In the genomic region with DNA sequence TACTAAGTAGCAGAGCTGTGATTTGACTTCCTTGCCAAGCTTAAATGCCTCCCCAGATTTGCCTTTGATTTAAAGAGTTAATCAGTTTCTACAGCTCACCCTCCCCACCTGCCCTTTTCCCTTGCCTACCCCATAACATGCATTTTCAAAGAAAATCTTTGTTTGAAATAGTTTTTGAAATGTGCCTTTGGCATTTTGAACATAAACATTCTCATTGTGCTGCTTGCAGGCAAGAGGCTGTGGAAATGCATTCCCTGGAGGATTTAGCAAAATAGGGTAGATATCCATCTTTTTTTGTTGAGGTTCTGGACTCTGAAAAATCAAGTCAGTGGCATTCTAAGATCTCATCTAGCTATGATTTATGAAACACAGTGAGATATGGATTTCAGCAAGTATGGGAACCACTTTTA, we compare ENCODE assay signal across 12 cellular contexts. TPM values are rescaled to one million over a fixed set of nuclear protein-coding genes. Genes with fewer than 3 reads are reported as not detected.
DNase-seq lines count a peak whose midpoint lies in the region; ATAC-seq and TF ChIP-seq lines count a peak whose summit lies in the region.
"Had no signal": no experiment of that assay in that cellular context is flagged by ENCODE, and none has a peak within 500 bp of the region (broad histone marks: within the 10 kb centered on the region; RNA-seq: fewer than 3 reads in every experiment).

No MANE protein-coding gene starts in this region.

- intact Hi-C loops in CD4-positive, alpha-beta memory T cell (cut with micrococcal nuclease): no loop called here
- intact Hi-C loops in Panc1 (cut with micrococcal nuclease; ENCODE audit: unreplicated experiment): no loop called here
- intact Hi-C loops in thyroid gland (cut with DNase I): no loop called here

- H3K4me3 Mint-ChIP-seq in CD4-positive, alpha-beta memory T cell: peak overlapping the region in 3 of 8 donors; percentile 9 to 32 (median 30)
- H3K4me3 Mint-ChIP-seq in endothelial cell (ENCODE audit: unreplicated experiment): no peak overlapping the region
- H3K4me3 Mint-ChIP-seq: activated naive CD8-positive, alpha-beta T cell treated with anti-CD3 and anti-CD28 coated beads for 36 hours had no signal

- H3K4me1 ChIP-seq in CD4-positive, alpha-beta memory T cell (ENCODE audit: insufficient read depth, low read length): peaks cover 74% of the 10 kb centered on the region
- H3K4me1 ChIP-seq in Panc1 (ENCODE audit: control insufficient read depth, insufficient read depth, low read length) (peaks cover 55% of the 10 kb centered on the region), thyroid gland (peaks cover 11 to 14% of the 10 kb centered on the region in 2 donors)

- BruUV-seq in Panc1 (replicated peaks; lab: Mats Ljungman, UMichigan): no TSS peak

- ATAC-seq in Panc1 (no peak), omental fat pad (ENCODE audit: low FRiP score) (peak; percentile 21), GM19035 (IDR thresholded peaks at IDR 0.05; ENCODE audit: unreplicated experiment) (no peak), GM18517 (IDR thresholded peaks at IDR 0.05; ENCODE audit: unreplicated experiment) (no peak), HG02970 (IDR thresholded peaks at IDR 0.05; ENCODE audit: low FRiP score, unreplicated experiment) (no peak)

- H3K4me3 ChIP-seq in CD4-positive, alpha-beta memory T cell (ENCODE audit: low read length in 2 of 2): no peak overlapping the region
- H3K4me3 ChIP-seq in Panc1 (ENCODE audit: low read depth in 2 of 2, low read length in 2 of 2) (no peak overlapping the region), thyroid gland (replicated peaks in 1 of 3) (no peak overlapping the region)
- H3K4me3 ChIP-seq: uterus had no signal

- CTCF ChIA-PET in CD4-positive, alpha-beta memory T cell (lab: Charles Lee; ENCODE audit: partially characterized antibody): interaction anchor here (0.5 to 1.2 kb wide), 4 partner anchors 30 to 417 kb away, joined by 3 read pairs; no protein-coding TSS in a partner anchor
- CTCF ChIA-PET in Panc1 (lab: Charles Lee): no interaction called here

- POLR2A ChIA-PET in CD4-positive, alpha-beta memory T cell (lab: Charles Lee; ENCODE audit: partially characterized antibody): interaction anchor here (1.4 to 2.0 kb wide), 3 partner anchors 10 to 36 kb away, joined by 4 to 6 read pairs (median 6); no protein-coding TSS in a partner anchor
- POLR2A ChIA-PET in Panc1 (lab: Charles Lee): no interaction called here

- in situ Hi-C loops in Panc1 (cut with HindIII; ENCODE audit: low pct_unique_long_range_greater_than_20kb, low sequenced_read_pairs): loop anchor here (5.0 kb wide), 1 partner anchor 36 kb away; no protein-coding TSS in a partner anchor

- H3K4me1 Mint-ChIP-seq in CD4-positive, alpha-beta memory T cell: peaks cover 53 to 80% (median 68%) of the 10 kb centered on the region in 4 donors
- H3K4me1 Mint-ChIP-seq in endothelial cell (ENCODE audit: unreplicated experiment): peaks cover 66% of the 10 kb centered on the region

- H3K36me3 ChIP-seq in CD4-positive, alpha-beta memory T cell (ENCODE audit: insufficient read depth, low read length): no peaks in the 10 kb centered on the region
- H3K36me3 ChIP-seq in Panc1 (ENCODE audit: control insufficient read depth, insufficient read depth, low read length) (no peaks in the 10 kb centered on the region), thyroid gland (no peaks in the 10 kb centered on the region)
- H3K36me3 ChIP-seq: uterus had no signal

- no peaks in the 10 kb centered on the region for H3K9me3 Mint-ChIP-seq in CD4-positive, alpha-beta memory T cell
- no peaks in the 10 kb centered on the region for H3K9me3 Mint-ChIP-seq in endothelial cell (ENCODE audit: unreplicated experiment)

- H3K27ac Mint-ChIP-seq in CD4-positive, alpha-beta memory T cell: peak overlapping the region in 4 of 7 donors; percentile 16 to 77 (median 49)
- H3K27ac Mint-ChIP-seq in endothelial cell (ENCODE audit: unreplicated experiment): peak overlapping the region; percentile 50

- H3K27ac ChIP-seq in CD4-positive, alpha-beta memory T cell (ENCODE audit: low read depth, low read length): no peak overlapping the region
- H3K27ac ChIP-seq in Panc1 (ENCODE audit: low read length) (peak overlapping the region; percentile 72), thyroid gland (no peak overlapping the region)

- no peaks in the 10 kb centered on the region for H3K9me3 ChIP-seq in CD4-positive, alpha-beta memory T cell (ENCODE audit: control insufficient read depth in 1 of 2, low read length in 2 of 2)
- H3K9me3 ChIP-seq in Panc1 (ENCODE audit: control insufficient read depth, insufficient read depth, low read depth, low read length) (no peaks in the 10 kb centered on the region), thyroid gland (no peaks in the 10 kb centered on the region)
- H3K9me3 ChIP-seq: uterus had no signal

- no peaks in the 10 kb centered on the region for H3K27me3 ChIP-seq in CD4-positive, alpha-beta memory T cell (ENCODE audit: insufficient read depth, low read length)
- H3K27me3 ChIP-seq in Panc1 (ENCODE audit: control insufficient read depth, insufficient read depth, low read length) (no peaks in the 10 kb centered on the region), thyroid gland (no peaks in the 10 kb centered on the region)
- H3K27me3 ChIP-seq: uterus had no signal

- no peak for DNase-seq in CD4-positive, alpha-beta memory T cell
- DNase-seq in Panc1 (ENCODE audit: low read depth, low spot score) (no peak), endothelial cell (ENCODE audit: low spot score) (no peak), omental fat pad (ENCODE audit: low spot score) (no peak), thyroid gland (no peak)
- DNase-seq: activated CD4-positive, alpha-beta T cell treated with anti-CD3 and anti-CD28 coated beads for 48 hours; activated naive CD8-positive, alpha-beta T cell treated with anti-CD3 and anti-CD28 coated beads for 36 hours; SHP77; uterus had no signal

- TF ChIP-seq POLR2A in thyroid gland (IDR thresholded peaks at IDR 0.05): no peak

- no peak for TF ChIP-seq CTCF in Panc1 (IDR thresholded peaks at IDR 0.05)
- TF ChIP-seq CTCF in endothelial cell (IDR thresholded peaks at IDR 0.05; ENCODE audit: unreplicated experiment): no peak
- TF ChIP-seq CTCF in omental fat pad (IDR thresholded peaks at IDR 0.05): no peak
- no peak for TF ChIP-seq CTCF in thyroid gland (IDR thresholded peaks at IDR 0.05)

- no peaks in the 10 kb centered on the region for H3K27me3 Mint-ChIP-seq in CD4-positive, alpha-beta memory T cell
- H3K27me3 Mint-ChIP-seq in endothelial cell (ENCODE audit: unreplicated experiment): peaks cover 3% of the 10 kb centered on the region
- H3K27me3 Mint-ChIP-seq: activated naive CD8-positive, alpha-beta T cell treated with anti-CD3 and anti-CD28 coated beads for 36 hours had no signal

- peaks cover 3 to 5% of the 10 kb centered on the region in 2 donors for H3K36me3 Mint-ChIP-seq in CD4-positive, alpha-beta memory T cell
- peaks cover 6% of the 10 kb centered on the region for H3K36me3 Mint-ChIP-seq in endothelial cell (ENCODE audit: low read depth, unreplicated experiment)

RNA-seq across cellular contexts. Expression of a gene that starts 55.7 kb away (rescaled TPM):
- total RNA-seq in CD4-positive, alpha-beta memory T cell: 100 to 1,000 TPM; 105 to 114 TPM
- polyA plus RNA-seq in CD4-positive, alpha-beta memory T cell: 10 to 100 TPM in 1 of 2 donors, 1 to 10 TPM in 1; 2.4 to 18.9 TPM
- total RNA-seq in Panc1 (2021; ENCODE audit: unreplicated experiment) (68.5 TPM), endothelial cell (ENCODE audit: unreplicated experiment) (427 TPM), omental fat pad (100 to 1,000 TPM in 3 of 4 donors, 10 to 100 TPM in 1; 85.9 to 199 (median 110) TPM), thyroid gland (10 to 100 TPM; 33.8 to 47.3 (median 35.7) TPM)
- polyA plus RNA-seq in Panc1 (2012; ENCODE audit: insufficient read length): 45.9 TPM
